In genomic region chr13:51777921-51778320, GRCh38 we compare ENCODE assay signal across 27 cellular contexts.
"Had no signal": no experiment of that assay in that cellular context is flagged by ENCODE, and none has a peak within 500 bp of the region (broad histone marks: within the 10 kb centered on the region; RNA-seq: fewer than 3 reads in every experiment).

No MANE protein-coding gene starts in this region.

- H3K9me3 Mint-ChIP-seq: activated CD4-positive, alpha-beta memory T cell treated with anti-CD3 and anti-CD28 coated beads, Interleukin-2, amount 10 ng/mL, durations not matched to agents 7 days and 5 days; activated naive CD4-positive, alpha-beta T cell treated with anti-CD3 and anti-CD28 coated beads, Interleukin-2, amount 10 ng/mL, durations not matched to agents 7 days and 5 days; activated naive CD8-positive, alpha-beta T cell treated with anti-CD3 and anti-CD28 coated beads, Interleukin-2, amount 50 U/mL, for 24 hours; T-cell had no signal

- H3K4me2 ChIP-seq: KMS-11, SK-N-SH had no signal

- H3K9ac ChIP-seq: KMS-11, SK-N-SH had no signal

- H3K4me1 Mint-ChIP-seq: activated CD4-positive, alpha-beta memory T cell treated with anti-CD3 and anti-CD28 coated beads, Interleukin-2, amount 10 ng/mL, durations not matched to agents 7 days and 5 days; activated naive CD4-positive, alpha-beta T cell treated with anti-CD3 and anti-CD28 coated beads, Interleukin-2, amount 10 ng/mL, durations not matched to agents 7 days and 5 days; activated naive CD8-positive, alpha-beta T cell treated with anti-CD3 and anti-CD28 coated beads, Interleukin-2, amount 50 U/mL, for 24 hours had no signal

- H3K4me3 Mint-ChIP-seq: activated CD4-positive, alpha-beta memory T cell treated with anti-CD3 and anti-CD28 coated beads, Interleukin-2, amount 10 ng/mL, durations not matched to agents 7 days and 5 days; activated CD8-positive, alpha-beta memory T cell treated with anti-CD3 and anti-CD28 coated beads, Interleukin-2, amount 10 ng/mL, durations not matched to agents 7 days and 5 days; activated naive CD4-positive, alpha-beta T cell treated with anti-CD3 and anti-CD28 coated beads, Interleukin-2, amount 10 ng/mL, durations not matched to agents 7 days and 5 days; activated naive CD8-positive, alpha-beta T cell; activated naive CD8-positive, alpha-beta T cell treated with anti-CD3 and anti-CD28 coated beads, Interleukin-2, amount 50 U/mL, for 24 hours; T-cell had no signal

- H3K27me3 Mint-ChIP-seq: activated CD4-positive, alpha-beta memory T cell treated with anti-CD3 and anti-CD28 coated beads, Interleukin-2, amount 10 ng/mL, durations not matched to agents 7 days and 5 days; activated CD8-positive, alpha-beta memory T cell treated with anti-CD3 and anti-CD28 coated beads, Interleukin-2, amount 10 ng/mL, durations not matched to agents 7 days and 5 days; activated naive CD4-positive, alpha-beta T cell treated with anti-CD3 and anti-CD28 coated beads, Interleukin-2, amount 10 ng/mL, durations not matched to agents 7 days and 5 days; activated naive CD8-positive, alpha-beta T cell; activated naive CD8-positive, alpha-beta T cell treated with anti-CD3 and anti-CD28 coated beads, Interleukin-2, amount 50 U/mL, for 24 hours; T-cell had no signal

- H3K36me3 ChIP-seq: SJSA1, WERI-Rb-1 had no signal

- DNase-seq: activated CD4-positive, alpha-beta memory T cell treated with anti-CD3 and anti-CD28 coated beads, Interleukin-2, amount 10 ng/mL, durations not matched to agents 7 days and 5 days; activated CD4-positive, alpha-beta T cell treated with anti-CD3 and anti-CD28 coated beads for 1 hour; activated CD4-positive, alpha-beta T cell treated with anti-CD3 and anti-CD28 coated beads for 48 hours; activated CD4-positive, CD25-positive, alpha-beta regulatory T cell; activated CD8-positive, alpha-beta memory T cell treated with anti-CD3 and anti-CD28 coated beads for 24 hours; activated CD8-positive, alpha-beta memory T cell treated with anti-CD3 and anti-CD28 coated beads, Interleukin-2, amount 10 ng/mL, durations not matched to agents 7 days and 5 days; activated CD8-positive, alpha-beta memory T cell treated with anti-CD3 and anti-CD28 coated beads, Interleukin-2, amount 50 U/mL, for 48 hours; activated effector memory CD4-positive, alpha-beta T cell treated with Interleukin-2 at 50 U/mL for 16 hours; activated naive CD4-positive, alpha-beta T cell treated with anti-CD3 and anti-CD28 coated beads, Interleukin-2, amount 10 ng/mL, durations not matched to agents 7 days and 5 days; activated naive CD8-positive, alpha-beta T cell treated with anti-CD3 and anti-CD28 coated beads, Interleukin-2, amount 50 U/mL, for 24 hours; activated T-cell treated with anti-CD3 and anti-CD28 coated beads, Interleukin-2, amount 50 U/mL, for 48 hours; NCI-H146; NCI-H2029 treated with DMSO at 0.1 percent for 48 hours; NCI-H2107; NCI-H2171; NCI-H510A treated with DMSO at 0.1 percent for 48 hours; NCI-H526 treated with DMSO at 0.1 percent for 48 hours; NCI-H774; OCI-M1; SK-N-SH; T-cell; T-helper 2 cell; T-helper 9 cell; WERI-Rb-1 had no signal

- ATAC-seq: activated CD8-positive, alpha-beta memory T cell treated with anti-CD3 and anti-CD28 coated beads, Interleukin-2, amount 10 ng/mL, durations not matched to agents 7 days and 5 days; activated naive CD8-positive, alpha-beta T cell treated with anti-CD3 and anti-CD28 coated beads, Interleukin-2, amount 50 U/mL, for 24 hours; T-cell had no signal

- H3K4me3 ChIP-seq: SJSA1 had no signal

- H3K36me3 Mint-ChIP-seq: activated CD8-positive, alpha-beta memory T cell treated with anti-CD3 and anti-CD28 coated beads, Interleukin-2, amount 10 ng/mL, durations not matched to agents 7 days and 5 days; activated naive CD4-positive, alpha-beta T cell treated with anti-CD3 and anti-CD28 coated beads, Interleukin-2, amount 10 ng/mL, durations not matched to agents 7 days and 5 days had no signal

- H3K27me3 ChIP-seq: SJSA1 had no signal

- H3K9me3 ChIP-seq: SJSA1, SK-N-SH had no signal

- H3K27ac ChIP-seq: KMS-11, SJSA1, WERI-Rb-1 had no signal

- H3K27ac Mint-ChIP-seq: activated CD4-positive, alpha-beta memory T cell treated with anti-CD3 and anti-CD28 coated beads, Interleukin-2, amount 10 ng/mL, durations not matched to agents 7 days and 5 days; activated CD8-positive, alpha-beta memory T cell treated with anti-CD3 and anti-CD28 coated beads, Interleukin-2, amount 10 ng/mL, durations not matched to agents 7 days and 5 days; activated naive CD4-positive, alpha-beta T cell treated with anti-CD3 and anti-CD28 coated beads, Interleukin-2, amount 10 ng/mL, durations not matched to agents 7 days and 5 days; activated naive CD8-positive, alpha-beta T cell; activated naive CD8-positive, alpha-beta T cell treated with anti-CD3 and anti-CD28 coated beads, Interleukin-2, amount 50 U/mL, for 24 hours; T-cell had no signal

- H3K4me1 ChIP-seq: SJSA1 had no signal
